10 cellular contexts compared by ENCODE assay signal in genomic region chr5:6158974-6159863, GRCh38.
A peak's percentile ranks its signal among the peaks of the same experiment; 100 is the strongest.
DNase-seq lines count a peak whose midpoint lies in the region; ATAC-seq and TF ChIP-seq lines count a peak whose summit lies in the region.
"Had no signal": no experiment of that assay in that cellular context is flagged by ENCODE, and none has a peak within 500 bp of the region (broad histone marks: within the 10 kb centered on the region; RNA-seq: fewer than 3 reads in every experiment).

No MANE protein-coding gene starts in this region.

- no peaks in the 10 kb centered on the region for H3F3A ChIP-seq in GM23338 (replicated peaks; ENCODE audit: low read depth)

- WGBS in aorta, 2 donors, result 66 to 69% methylated on average over 14 of the region's 14 CpGs

- no peaks in the 10 kb centered on the region; the same call in 2 of the 3 replicates for H3K36me3 Mint-ChIP-seq in GM23338 (ENCODE audit: low read depth)
- no peaks in the 10 kb centered on the region for H3K36me3 Mint-ChIP-seq in chondrocyte (ENCODE audit: low read depth)

- H3K4me3 Mint-ChIP-seq in GM23338, result no peak overlapping the region
- no peak overlapping the region for H3K4me3 Mint-ChIP-seq in chondrocyte (ENCODE audit: unreplicated experiment)

- H3K9me3 Mint-ChIP-seq in GM23338 (no peaks in the 10 kb centered on the region; the same call in 2 of the 3 replicates), chondrocyte (ENCODE audit: low read depth) (peaks cover 4% of the 10 kb centered on the region)

- H3K9me3 ChIP-seq in endocrine pancreas (ENCODE audit: control insufficient read depth, low read length), result no peaks in the 10 kb centered on the region
- no peaks in the 10 kb centered on the region for H3K9me3 ChIP-seq in osteoblast (ENCODE audit: low read depth, low read length)
- H3K9me3 ChIP-seq in aorta (ENCODE audit: control insufficient read depth, low read length), result peaks cover 3% of the 10 kb centered on the region
- H3K9me3 ChIP-seq: psoas muscle had no signal

- H2AFZ ChIP-seq in GM23338, result peak overlapping the region; percentile 86; the same call in 1 of the 2 replicates
- H2AFZ ChIP-seq in osteoblast (ENCODE audit: low read length), result peak overlapping the region; percentile 27

- H3K4me1 ChIP-seq in GM23338 (ENCODE audit: insufficient read depth) (peaks cover 12% of the 10 kb centered on the region), endocrine pancreas (ENCODE audit: control insufficient read depth, insufficient read depth, low read length) (peaks cover 7% of the 10 kb centered on the region), osteoblast (ENCODE audit: insufficient read depth, low read length) (peaks cover 29% of the 10 kb centered on the region), aorta (ENCODE audit: control insufficient read depth in 1 of 2, insufficient read depth in 2 of 2, low read length in 2 of 2) (no peaks in the 10 kb centered on the region)
- H3K4me1 ChIP-seq: psoas muscle had no signal

- H3K36me3 ChIP-seq in GM23338 (ENCODE audit: insufficient read depth) (no peaks in the 10 kb centered on the region), endocrine pancreas (ENCODE audit: control insufficient read depth, insufficient read depth, low read length) (no peaks in the 10 kb centered on the region), osteoblast (ENCODE audit: insufficient read depth, low read length) (no peaks in the 10 kb centered on the region), aorta (ENCODE audit: control insufficient read depth in 1 of 2, insufficient read depth in 2 of 2, low read length in 1 of 2) (no peaks in the 10 kb centered on the region)

- no peak overlapping the region for H3K9ac ChIP-seq in endocrine pancreas (ENCODE audit: control insufficient read depth, insufficient read depth, low read length)

- H3K27ac Mint-ChIP-seq in GM23338, result no peak overlapping the region
- no peak overlapping the region for H3K27ac Mint-ChIP-seq in chondrocyte (ENCODE audit: unreplicated experiment)

- TF ChIP-seq CTCF in GM23338 (conservative IDR thresholded peaks at IDR 0.05; ENCODE audit: low read depth in 2 of 2) (no peak), osteoblast (IDR thresholded peaks at IDR 0.05; ENCODE audit: extremely low read depth, low read depth, low read length) (no peak), chondrocyte (IDR thresholded peaks at IDR 0.05) (no peak)

- H3K27ac ChIP-seq in GM23338 (ENCODE audit: low read depth) (no peak overlapping the region), osteoblast (ENCODE audit: low read depth, low read length) (peak overlapping the region; percentile 95), aorta (ENCODE audit: low read depth in 1 of 2, low read length in 2 of 2) (no peak overlapping the region)
- H3K27ac ChIP-seq: psoas muscle had no signal

- H3K4me1 Mint-ChIP-seq in GM23338, result peaks cover 15% of the 10 kb centered on the region
- H3K4me1 Mint-ChIP-seq in chondrocyte (ENCODE audit: low read depth), result no peaks in the 10 kb centered on the region

- no peaks in the 10 kb centered on the region for H3K79me2 ChIP-seq in GM23338 (replicated peaks; ENCODE audit: insufficient read depth)
- H3K79me2 ChIP-seq in osteoblast (ENCODE audit: insufficient read depth, low read length), result no peaks in the 10 kb centered on the region

- H3K4me3 ChIP-seq in GM23338 (no peak overlapping the region), endocrine pancreas (ENCODE audit: control insufficient read depth, insufficient read depth, low read length) (peak overlapping the region; percentile 40), osteoblast (ENCODE audit: insufficient read depth, low read length) (peak overlapping the region; percentile 45), aorta (ENCODE audit: low read length in 2 of 2) (no peak overlapping the region)
- H3K4me3 ChIP-seq: psoas muscle had no signal

- H4K20me1 ChIP-seq in GM23338 (replicated peaks; ENCODE audit: insufficient read depth) (no peaks in the 10 kb centered on the region), osteoblast (ENCODE audit: insufficient read depth, low read length) (no peaks in the 10 kb centered on the region)

- intact Hi-C loops in aorta (cut with DNase I), result no loop called here

- H3K27me3 ChIP-seq in GM23338 (ENCODE audit: insufficient read depth) (no peaks in the 10 kb centered on the region), endocrine pancreas (ENCODE audit: control insufficient read depth, insufficient read depth, low read length) (no peaks in the 10 kb centered on the region), osteoblast (ENCODE audit: insufficient read depth, low read length) (no peaks in the 10 kb centered on the region), aorta (ENCODE audit: control insufficient read depth in 1 of 2, insufficient read depth in 2 of 2, low read length in 1 of 2) (no peaks in the 10 kb centered on the region)

- H3K9me2 ChIP-seq in GM23338 (ENCODE audit: insufficient read depth), result no peaks in the 10 kb centered on the region

- no peak for DNase-seq in GM23338 (ENCODE audit: low spot score)
- DNase-seq in NCI-H748 (lab: John Stamatoyannopoulos, UW; ENCODE audit: unreplicated experiment), result peak; percentile 74
- DNase-seq in osteoblast (ENCODE audit: insufficient read length, low spot score, missing footprints), result peak; percentile 85
- no peak for DNase-seq in chondrocyte (ENCODE audit: low spot score)
- DNase-seq in aorta, result no peak
- DNase-seq: activated CD4-positive, alpha-beta T cell treated with anti-CD3 and anti-CD28 coated beads for 48 hours; psoas muscle had no signal

- H3K4me2 ChIP-seq in GM23338 (no peak overlapping the region), osteoblast (ENCODE audit: insufficient read depth, low read length) (peak overlapping the region; percentile 78)

- no peak for ATAC-seq in GM23338
- no peak for ATAC-seq in GM18907 (IDR thresholded peaks at IDR 0.05; ENCODE audit: unreplicated experiment)
- no peak for ATAC-seq in GM21526 (IDR thresholded peaks at IDR 0.05; ENCODE audit: low FRiP score, unreplicated experiment)
- no peak for ATAC-seq in aorta (ENCODE audit: low FRiP score)

- H3K27me3 Mint-ChIP-seq in GM23338 (ENCODE audit: insufficient read depth, low read depth, poor library complexity) (peaks cover 5% of the 10 kb centered on the region), chondrocyte (ENCODE audit: low read depth) (no peaks in the 10 kb centered on the region)

TF ChIP-seq in GM23338, 12 proteins besides CTCF, POLR2A, EP300 and RAD21 (continues in another document):
- TF ChIP-seq EZH2phosphoT487 (IDR thresholded peaks at IDR 0.05; ENCODE audit: unreplicated experiment), result no peak
- TF ChIP-seq POLR2AphosphoS5 (IDR thresholded peaks at IDR 0.05; ENCODE audit: low read depth), result no peak
- TF ChIP-seq STAT1 (IDR thresholded peaks at IDR 0.05; ENCODE audit: unreplicated experiment), result no peak
- TF ChIP-seq EZH2 (IDR thresholded peaks at IDR 0.05; ENCODE audit: low read depth, unreplicated experiment), result no peak
- no peak for TF ChIP-seq NANOG (IDR thresholded peaks at IDR 0.05; ENCODE audit: borderline replicate concordance)
- TF ChIP-seq CREB1 (CRISPR knock-in tag; IDR thresholded peaks at IDR 0.05; ENCODE audit: low read depth), result no peak
- TF ChIP-seq REST (IDR thresholded peaks at IDR 0.05; ENCODE audit: unreplicated experiment), result no peak
- TF ChIP-seq JUNB (IDR thresholded peaks at IDR 0.05; ENCODE audit: unreplicated experiment), result no peak
- no peak for TF ChIP-seq ZNF114 (CRISPR knock-in tag; IDR thresholded peaks at IDR 0.05)
- TF ChIP-seq ZNF331 (CRISPR knock-in tag; IDR thresholded peaks at IDR 0.05; ENCODE audit: low read depth), result no peak
- TF ChIP-seq ETS1 (IDR thresholded peaks at IDR 0.05), result no peak

Comparison
In these comparisons a context has a peak if more than half of its experiments do, and no peak if none do; other contexts are left out.
1. DNase-seq: peak in NCI-H748 (single experiment) and osteoblast (single experiment); none in GM23338 (single experiment), chondrocyte (single experiment) and aorta (0 of 2).
2. H3K4me3 ChIP-seq: peak in endocrine pancreas (single experiment) and osteoblast (single experiment); none in GM23338 (single experiment) and aorta (0 of 2).